17 cellular contexts compared by ENCODE assay signal in genomic region chr7:29488203-29488970, GRCh38.
A peak's percentile ranks its signal among the peaks of the same experiment; 100 is the strongest.
DNase-seq lines count a peak whose midpoint lies in the region; ATAC-seq and TF ChIP-seq lines count a peak whose summit lies in the region.
"Had no signal": no experiment of that assay in that cellular context is flagged by ENCODE, and none has a peak within 500 bp of the region (broad histone marks: within the 10 kb centered on the region; RNA-seq: fewer than 3 reads in every experiment).

No MANE protein-coding gene starts in this region.

- peak overlapping the region in 1 of 3 experiments; percentile 4 for H3K4me3 Mint-ChIP-seq in nephron
- H3K4me3 Mint-ChIP-seq in activated T-cell treated with anti-CD3 and anti-CD28 coated beads, Interleukin-2, amount 50 U/mL, for 72 hours, result no peak overlapping the region
- H3K4me3 Mint-ChIP-seq: endodermal cell; memory B cell; T-helper 1 cell treated with Interleukin-12 subunit alpha and Interleukin-12 subunit beta and Interleukin-4 antibody, amounts not matched to agents 30 μg/mL and 1 μg/mL, for 36 hours had no signal

- H3K4me3 ChIP-seq in ascending aorta (peak overlapping the region in 1 of 2 donors; percentile 26), fibroblast of villous mesenchyme (ENCODE audit: low read depth, low read length) (no peak overlapping the region), tibial artery (peak overlapping the region in 1 of 2 donors; percentile 24)
- H3K4me3 ChIP-seq: BLaER1 treated with 17β-estradiol and CSF1 and Interleukin-3, amounts not matched to agents 10 nM and 100 nM had no signal

- peaks cover 6% of the 10 kb centered on the region for H3K27me3 Mint-ChIP-seq in nephron (ENCODE audit: low read depth)
- no peaks in the 10 kb centered on the region for H3K27me3 Mint-ChIP-seq in activated T-cell treated with anti-CD3 and anti-CD28 coated beads, Interleukin-2, amount 50 U/mL, for 72 hours (ENCODE audit: low read depth)

- peak overlapping the region; percentile 21 to 93 (median 86) for H3K27ac Mint-ChIP-seq in nephron
- no peak overlapping the region for H3K27ac Mint-ChIP-seq in activated T-cell treated with anti-CD3 and anti-CD28 coated beads, Interleukin-2, amount 50 U/mL, for 72 hours
- H3K27ac Mint-ChIP-seq: endodermal cell; memory B cell; T-helper 1 cell treated with Interleukin-12 subunit alpha and Interleukin-12 subunit beta and Interleukin-4 antibody, amounts not matched to agents 30 μg/mL and 1 μg/mL, for 36 hours had no signal

- TF ChIP-seq CTCF in ascending aorta (IDR thresholded peaks at IDR 0.05) (no peak), fibroblast of villous mesenchyme (IDR thresholded peaks at IDR 0.05; ENCODE audit: insufficient read depth, low read depth, low read length) (no peak), nephron (IDR thresholded peaks at IDR 0.05; ENCODE audit: unreplicated experiment in 3 of 3) (no peak), tibial artery (IDR thresholded peaks at IDR 0.05) (no peak)

- peaks cover 47% of the 10 kb centered on the region for H3K4me1 Mint-ChIP-seq in nephron
- H3K4me1 Mint-ChIP-seq in activated T-cell treated with anti-CD3 and anti-CD28 coated beads, Interleukin-2, amount 50 U/mL, for 72 hours (ENCODE audit: low read depth), result no peaks in the 10 kb centered on the region

- H3K27ac ChIP-seq in ascending aorta, result peak overlapping the region; percentile 68 to 80
- peak overlapping the region; percentile 55 to 57 for H3K27ac ChIP-seq in tibial artery
- H3K27ac ChIP-seq: BLaER1 treated with 17β-estradiol and CSF1 and Interleukin-3, amounts not matched to agents 10 nM and 100 nM had no signal

- DNase-seq in ascending aorta (ENCODE audit: low spot score in 2 of 2) (no peak), fibroblast of villous mesenchyme (ENCODE audit: low read depth) (peak; percentile 24), tibial artery (no peak), NCI-H1930 (lab: John Stamatoyannopoulos, UW) (no peak)
- no peak for DNase-seq in activated T-cell treated with anti-CD3 and anti-CD28 coated beads, Interleukin-2, amount 50 U/mL, for 72 hours
- no peak for DNase-seq in activated T-cell treated with anti-CD3 and anti-CD28 coated beads, Interleukin-2, amount 50 U/mL, for 48 hours
- no peak for DNase-seq in activated CD4-positive, CD25-positive, alpha-beta regulatory T cell (lab: John Stamatoyannopoulos, UW)
- DNase-seq: activated T-cell treated with anti-CD3 and anti-CD28 coated beads for 4 hours, endodermal cell, head of caudate nucleus, NCI-H1436 treated with DMSO at 0.1 percent for 48 hours, NCI-H524, posterior cingulate gyrus had no signal

- no peaks in the 10 kb centered on the region for H3K36me3 Mint-ChIP-seq in nephron (ENCODE audit: low read depth)
- no peaks in the 10 kb centered on the region for H3K36me3 Mint-ChIP-seq in activated T-cell treated with anti-CD3 and anti-CD28 coated beads, Interleukin-2, amount 50 U/mL, for 72 hours (ENCODE audit: insufficient read depth in 2 of 2)
- H3K36me3 Mint-ChIP-seq: memory B cell had no signal

- H3K9me3 ChIP-seq in ascending aorta, result no peaks in the 10 kb centered on the region
- no peaks in the 10 kb centered on the region for H3K9me3 ChIP-seq in tibial artery
- H3K9me3 ChIP-seq: BLaER1 treated with 17β-estradiol and CSF1 and Interleukin-3, amounts not matched to agents 10 nM and 100 nM had no signal

- intact Hi-C loops in ascending aorta (cut with DNase I) (loop anchor here (5.0 kb wide), 1 partner anchor 79 kb away; no protein-coding TSS in a partner anchor), tibial artery (cut with DNase I; ENCODE audit: low total_unique reads) (no loop called here)

- H3K36me3 ChIP-seq in ascending aorta (no peaks in the 10 kb centered on the region), tibial artery (no peaks in the 10 kb centered on the region)
- H3K36me3 ChIP-seq: BLaER1 treated with 17β-estradiol and CSF1 and Interleukin-3, amounts not matched to agents 10 nM and 100 nM had no signal

- H3K27me3 ChIP-seq in ascending aorta (no peaks in the 10 kb centered on the region), tibial artery (no peaks in the 10 kb centered on the region)
- H3K27me3 ChIP-seq: BLaER1 treated with 17β-estradiol and CSF1 and Interleukin-3, amounts not matched to agents 10 nM and 100 nM had no signal

- ATAC-seq in activated T-cell treated with anti-CD3 and anti-CD28 coated beads, Interleukin-2, amount 50 U/mL, for 72 hours (replicated peaks in 1 of 2), result no peak

- peaks cover 0 to 9% of the 10 kb centered on the region in 2 donors for H3K4me1 ChIP-seq in ascending aorta
- H3K4me1 ChIP-seq in tibial artery, result peaks cover 0 to 18% (median 4%) of the 10 kb centered on the region in 4 donors

- no peaks in the 10 kb centered on the region for H3K9me3 Mint-ChIP-seq in nephron
- H3K9me3 Mint-ChIP-seq in activated T-cell treated with anti-CD3 and anti-CD28 coated beads, Interleukin-2, amount 50 U/mL, for 72 hours, result no peaks in the 10 kb centered on the region
- H3K9me3 Mint-ChIP-seq: endodermal cell; memory B cell; T-helper 1 cell treated with Interleukin-12 subunit alpha and Interleukin-12 subunit beta and Interleukin-4 antibody, amounts not matched to agents 30 μg/mL and 1 μg/mL, for 36 hours had no signal
